8 cellular contexts compared by ENCODE assay signal in the genomic region with DNA sequence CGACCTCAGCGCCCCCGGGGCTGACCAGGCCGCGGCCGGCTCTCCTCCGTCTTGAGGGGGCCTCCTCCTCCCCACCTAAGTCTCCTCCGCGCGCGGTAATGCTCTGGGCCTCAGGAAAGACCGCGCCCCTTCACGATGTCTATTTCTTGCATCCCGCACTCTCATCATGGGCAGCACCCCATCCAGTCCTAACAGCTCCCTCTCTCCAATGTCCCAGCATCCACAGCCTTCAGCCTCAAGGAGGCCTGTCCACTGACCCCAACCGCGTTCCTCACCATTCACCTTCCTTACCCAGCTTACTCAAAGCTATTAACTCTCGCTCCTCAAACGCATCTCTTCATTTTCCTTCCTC.
A peak's percentile ranks its signal among the peaks of the same experiment; 100 is the strongest.
DNase-seq lines count a peak whose midpoint lies in the region; ATAC-seq and TF ChIP-seq lines count a peak whose summit lies in the region.

No MANE protein-coding gene starts in this region.

- DNase-seq in AG09309 (ENCODE audit: low read depth): no peak
- DNase-seq in kidney tubule cell (ENCODE audit: low spot score): peak; percentile 5
- no peak for DNase-seq in testis
- DNase-seq in OCI-M1 (lab: John Stamatoyannopoulos, UW): no peak

- intact Hi-C loops in testis (cut with DNase I; ENCODE audit: low total_unique reads): no loop called here

- ATAC-seq in HG02623 (IDR thresholded peaks at IDR 0.05; ENCODE audit: unreplicated experiment) (peak; percentile 6), HG03280 (IDR thresholded peaks at IDR 0.05; ENCODE audit: unreplicated experiment) (no peak), HG03097 (IDR thresholded peaks at IDR 0.05; ENCODE audit: low FRiP score, unreplicated experiment) (no peak)

- no peaks in the 10 kb centered on the region for H3K9me3 ChIP-seq in testis

- no peaks in the 10 kb centered on the region for H3K4me1 ChIP-seq in testis

- H3K27me3 ChIP-seq in testis: no peaks in the 10 kb centered on the region

- TF ChIP-seq POLR2A in testis (IDR thresholded peaks at IDR 0.05): no peak

- TF ChIP-seq CTCF in AG09309 (IDR thresholded peaks at IDR 0.05; ENCODE audit: control insufficient read depth, insufficient read depth, low read depth, low read length, missing control alignments): no peak
- no peak for TF ChIP-seq CTCF in testis (IDR thresholded peaks at IDR 0.05)

- H3K4me3 ChIP-seq in AG09309 (ENCODE audit: control insufficient read depth, low read depth, low read length): peak overlapping the region; percentile 54
- H3K4me3 ChIP-seq in testis: peak overlapping the region; percentile 49 to 62

- 11 to 17% methylated on average over 5 to 12 of the region's 19 CpGs for WGBS in testis, 2 donors

- no peaks in the 10 kb centered on the region for H3K36me3 ChIP-seq in testis (ENCODE audit: low read depth, missing control alignments)

- peak overlapping the region; percentile 99 for H3K27ac ChIP-seq in angular gyrus (ENCODE audit: low read depth, low read length)
- peak overlapping the region; percentile 82 to 91 for H3K27ac ChIP-seq in testis
